18 cellular contexts compared by ENCODE assay signal in the genomic region with DNA sequence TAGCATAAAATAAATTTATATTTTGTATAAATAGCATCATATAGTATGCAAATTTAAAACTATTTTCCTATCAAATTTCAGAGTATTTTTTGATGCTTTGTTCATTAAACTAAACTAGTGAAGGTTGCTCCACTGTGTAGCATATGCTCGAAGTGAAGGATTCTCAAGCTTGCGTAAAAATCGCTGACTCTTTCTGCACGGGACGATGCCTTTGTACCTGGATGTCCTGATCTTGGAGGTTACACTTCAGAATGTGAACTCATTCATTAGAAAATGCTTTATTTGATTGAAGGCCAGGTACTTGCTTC.
DNase-seq lines count a peak whose midpoint lies in the region; ATAC-seq and TF ChIP-seq lines count a peak whose summit lies in the region.
"Had no signal": no experiment of that assay in that cellular context is flagged by ENCODE, and none has a peak within 500 bp of the region (broad histone marks: within the 10 kb centered on the region; RNA-seq: fewer than 3 reads in every experiment).

No MANE protein-coding gene starts in this region.

- H2AK5ac ChIP-seq in neuronal stem cell (ENCODE audit: low read depth, low read length), result no peak overlapping the region

- H3K27me3 ChIP-seq in Caco-2 (replicated peaks; ENCODE audit: control insufficient read depth, insufficient read depth, low read length) (no peaks in the 10 kb centered on the region), body of pancreas (no peaks in the 10 kb centered on the region), right lobe of liver (no peaks in the 10 kb centered on the region), neuronal stem cell (ENCODE audit: control insufficient read depth in 3 of 3, insufficient read depth in 3 of 3, low read depth in 1 of 3, low read length in 3 of 3) (peaks cover 0 to 19% (median 0%) of the 10 kb centered on the region in 3 experiments), tibial artery (no peaks in the 10 kb centered on the region)
- H3K27me3 ChIP-seq: BLaER1 treated with 17β-estradiol and CSF1 and Interleukin-3, amounts not matched to agents 10 nM and 100 nM had no signal

- H3K4me1 ChIP-seq in Caco-2 (peaks cover 37% of the 10 kb centered on the region), body of pancreas (peaks cover 63% of the 10 kb centered on the region), right lobe of liver (peaks cover 0 to 52% (median 27%) of the 10 kb centered on the region in 4 donors), neuronal stem cell (ENCODE audit: control insufficient read depth in 2 of 2, insufficient read depth in 1 of 2, low read depth in 1 of 2, low read length in 2 of 2) (peaks cover 0 to 3% of the 10 kb centered on the region in 2 donors), tibial artery (no peaks in the 10 kb centered on the region)
- H3K4me1 ChIP-seq: BLaER1 treated with 17β-estradiol and CSF1 and Interleukin-3, amounts not matched to agents 10 nM and 100 nM had no signal

- no peak overlapping the region for H3K14ac ChIP-seq in neuronal stem cell (ENCODE audit: low read length)

- no peaks in the 10 kb centered on the region for H3K9me3 ChIP-seq in Caco-2
- no peaks in the 10 kb centered on the region for H3K9me3 ChIP-seq in body of pancreas
- H3K9me3 ChIP-seq in right lobe of liver, result no peaks in the 10 kb centered on the region
- no peaks in the 10 kb centered on the region for H3K9me3 ChIP-seq in neuronal stem cell (replicated peaks in 1 of 2; ENCODE audit: control insufficient read depth in 2 of 2, insufficient read depth in 1 of 2, low read depth in 1 of 2, low read length in 2 of 2)
- no peaks in the 10 kb centered on the region for H3K9me3 ChIP-seq in tibial artery
- H3K9me3 ChIP-seq: BLaER1 treated with 17β-estradiol and CSF1 and Interleukin-3, amounts not matched to agents 10 nM and 100 nM had no signal

- H3K27ac ChIP-seq in body of pancreas (peak overlapping the region; percentile 68 to 95 (median 88)), right lobe of liver (peak overlapping the region; percentile 29 to 93 (median 56)), neuronal stem cell (replicated peaks; ENCODE audit: low read length) (no peak overlapping the region), tibial artery (no peak overlapping the region)
- H3K27ac ChIP-seq: BLaER1 treated with 17β-estradiol and CSF1 and Interleukin-3, amounts not matched to agents 10 nM and 100 nM had no signal

- H3K9me3 Mint-ChIP-seq in Caco-2 (ENCODE audit: unreplicated experiment) (peaks cover 11% of the 10 kb centered on the region), type B pancreatic cell (no peaks in the 10 kb centered on the region)
- H3K9me3 Mint-ChIP-seq: CD8-positive, alpha-beta T cell; IgD-negative memory B cell had no signal

- H2BK12ac ChIP-seq in neuronal stem cell (ENCODE audit: low read length), result no peak overlapping the region

- H3K27ac Mint-ChIP-seq in Caco-2 (ENCODE audit: unreplicated experiment) (peak overlapping the region; percentile 71), type B pancreatic cell (peak overlapping the region; percentile 16)
- H3K27ac Mint-ChIP-seq: B cell; CD8-positive, alpha-beta T cell; HFFc6; IgD-negative memory B cell had no signal

- H3K18ac ChIP-seq in neuronal stem cell (ENCODE audit: low read length), result no peak overlapping the region

- H3K4me1 Mint-ChIP-seq in Caco-2 (ENCODE audit: low read depth, unreplicated experiment) (peaks cover 21% of the 10 kb centered on the region), type B pancreatic cell (ENCODE audit: unreplicated experiment) (peaks cover 22% of the 10 kb centered on the region)
- H3K4me1 Mint-ChIP-seq: B cell, IgD-negative memory B cell had no signal

- peak in 1 of 2 experiments; percentile 39 for DNase-seq in Caco-2
- DNase-seq in body of pancreas, result peak; percentile 23 to 66 (median 44)
- peak in 1 of 3 donors; percentile 50 for DNase-seq in right lobe of liver
- no peak for DNase-seq in type B pancreatic cell (ENCODE audit: extremely low spot score, unreplicated experiment)
- DNase-seq in lower leg skin (ENCODE audit: low spot score in 2 of 2), result no peak
- no peak for DNase-seq in neuronal stem cell (ENCODE audit: low spot score)
- no peak for DNase-seq in tibial artery
- DNase-seq: 8988T; CD8-positive, alpha-beta T cell; DMS79 treated with DMSO at 0.1 percent for 48 hours; GF-D8; GOT3; H7; HFFc6 had no signal

- POLR2A ChIA-PET in Caco-2 (lab: Charles Lee), result no interaction called here

- CTCF ChIA-PET in Caco-2 (lab: Charles Lee), result no interaction called here

- no peak overlapping the region for H2AFZ ChIP-seq in neuronal stem cell (ENCODE audit: low read length)

- no peak for ATAC-seq in body of pancreas
- peak in 1 of 4 donors; percentile 30 for ATAC-seq in right lobe of liver
- ATAC-seq: CD8-positive, alpha-beta T cell; HCT116 had no signal

- H3K9ac ChIP-seq in neuronal stem cell (ENCODE audit: low read depth, low read length, poor library complexity), result no peak overlapping the region
- H3K9ac ChIP-seq: BLaER1 treated with 17β-estradiol and CSF1 and Interleukin-3, amounts not matched to agents 10 nM and 100 nM had no signal

- no peak overlapping the region for H3K4me2 ChIP-seq in neuronal stem cell (ENCODE audit: insufficient read depth, low read length, poor library complexity, severe bottlenecking)
- H3K4me2 ChIP-seq: BLaER1 treated with 17β-estradiol and CSF1 and Interleukin-3, amounts not matched to agents 10 nM and 100 nM had no signal

- H4K91ac ChIP-seq in neuronal stem cell (ENCODE audit: low read depth, low read length, poor library complexity), result no peak overlapping the region

- no peak overlapping the region for H4K8ac ChIP-seq in neuronal stem cell (ENCODE audit: low read depth, low read length)

- H3K4me3 ChIP-seq in Caco-2 (ENCODE audit: low read depth, low read length) (no peak overlapping the region), body of pancreas (no peak overlapping the region), right lobe of liver (no peak overlapping the region), lower leg skin (ENCODE audit: low read depth, poor library complexity, severe bottlenecking) (no peak overlapping the region), neuronal stem cell (ENCODE audit: low read length in 2 of 2) (no peak overlapping the region), tibial artery (no peak overlapping the region)
- H3K4me3 ChIP-seq: BLaER1 treated with 17β-estradiol and CSF1 and Interleukin-3, amounts not matched to agents 10 nM and 100 nM had no signal

- no TSS peak for BruUV-seq in Caco-2 (replicated peaks; lab: Mats Ljungman, UMichigan)

- no peaks in the 10 kb centered on the region for H3K36me3 Mint-ChIP-seq in Caco-2 (ENCODE audit: insufficient read depth, unreplicated experiment)
- no peaks in the 10 kb centered on the region for H3K36me3 Mint-ChIP-seq in type B pancreatic cell
- H3K36me3 Mint-ChIP-seq: CD8-positive, alpha-beta T cell; IgD-negative memory B cell had no signal

- H3K36me3 ChIP-seq in Caco-2 (ENCODE audit: control insufficient read depth, insufficient read depth, low read length) (no peaks in the 10 kb centered on the region), body of pancreas (replicated peaks in 1 of 2; ENCODE audit: insufficient read depth in 1 of 2, low read depth in 2 of 2) (no peaks in the 10 kb centered on the region), right lobe of liver (no peaks in the 10 kb centered on the region), neuronal stem cell (replicated peaks in 1 of 2; ENCODE audit: control insufficient read depth in 2 of 2, insufficient read depth in 2 of 2, low read length in 2 of 2) (no peaks in the 10 kb centered on the region), tibial artery (no peaks in the 10 kb centered on the region)
- H3K36me3 ChIP-seq: BLaER1 treated with 17β-estradiol and CSF1 and Interleukin-3, amounts not matched to agents 10 nM and 100 nM had no signal

- no peak for TF ChIP-seq POLR2A in body of pancreas (IDR thresholded peaks at IDR 0.05)
- no peak for TF ChIP-seq POLR2A in right lobe of liver (IDR thresholded peaks at IDR 0.05)
- TF ChIP-seq POLR2A in lower leg skin (IDR thresholded peaks at IDR 0.05), result no peak

- H3K23ac ChIP-seq in neuronal stem cell (ENCODE audit: low read depth, low read length, poor library complexity), result no peak overlapping the region

- no peak overlapping the region for H2BK120ac ChIP-seq in neuronal stem cell (ENCODE audit: low read depth, low read length)

- no peaks in the 10 kb centered on the region for H3K79me1 ChIP-seq in neuronal stem cell (ENCODE audit: low read depth, low read length)

- TF ChIP-seq CTCF in Caco-2 (IDR thresholded peaks at IDR 0.05; ENCODE audit: insufficient read depth in 1 of 2, low read depth in 1 of 2, low read length in 1 of 2, severe bottlenecking in 1 of 2, unreplicated experiment in 1 of 2), result no peak
- no peak for TF ChIP-seq CTCF in body of pancreas (IDR thresholded peaks at IDR 0.05)
- no peak for TF ChIP-seq CTCF in right lobe of liver (IDR thresholded peaks at IDR 0.05)
- no peak for TF ChIP-seq CTCF in type B pancreatic cell (conservative IDR thresholded peaks at IDR 0.05)
- TF ChIP-seq CTCF in lower leg skin (IDR thresholded peaks at IDR 0.05), result no peak
- TF ChIP-seq CTCF in tibial artery (IDR thresholded peaks at IDR 0.05), result no peak

- no peaks in the 10 kb centered on the region for H3K27me3 Mint-ChIP-seq in Caco-2 (ENCODE audit: insufficient read depth, unreplicated experiment)
- peaks cover 15% of the 10 kb centered on the region for H3K27me3 Mint-ChIP-seq in type B pancreatic cell
- H3K27me3 Mint-ChIP-seq: IgD-negative memory B cell had no signal

- no peak overlapping the region for H3K4ac ChIP-seq in neuronal stem cell (ENCODE audit: low read length)

- H2BK5ac ChIP-seq in neuronal stem cell (ENCODE audit: low read length), result no peak overlapping the region

- intact Hi-C loops in Caco-2 (cut with micrococcal nuclease; ENCODE audit: unreplicated experiment), result no loop called here
- intact Hi-C loops in body of pancreas (cut with DNase I), result no loop called here
- intact Hi-C loops in right lobe of liver (cut with DNase I), result loop anchor here in 1 of 2 donors (10.0 kb wide), 1 partner anchor 670 kb away; no protein-coding TSS in a partner anchor
- intact Hi-C loops in lower leg skin (cut with DNase I; ENCODE audit: low total_unique reads), result no loop called here
- intact Hi-C loops in tibial artery (cut with DNase I; ENCODE audit: low total_unique reads), result no loop called here

- no peak overlapping the region for H2BK15ac ChIP-seq in neuronal stem cell (ENCODE audit: low read length)

- WGBS in body of pancreas, 2 donors, result 14 to 15% methylated on average over 5 of the region's 5 CpGs
- 31% methylated on average over 5 of the region's 5 CpGs for WGBS in right lobe of liver (ENCODE audit: insufficient coverage, low coverage, low lambda C conversion rate, missing lambda C conversion rate)
- 88 to 95% methylated on average over 5 of the region's 5 CpGs for WGBS in lower leg skin, 2 donors
- no CpG with 5 or more reads among the region's 5 CpGs for whole genome bisulfite sequencing in neuronal stem cell (ENCODE audit: extremely low coverage in 2 of 2, insufficient read length in 2 of 2, insufficient replicate concordance in 1 of 2), 2 donors

- H3K4me3 Mint-ChIP-seq in Caco-2 (ENCODE audit: unreplicated experiment) (no peak overlapping the region), type B pancreatic cell (no peak overlapping the region)
- H3K4me3 Mint-ChIP-seq: B cell; CD8-positive, alpha-beta T cell; HFFc6; IgD-negative memory B cell had no signal

Comparison
In these comparisons a context has a peak if more than half of its experiments do, and no peak if none do; other contexts are left out.
1. DNase-seq: peak in body of pancreas (4 of 4); none in type B pancreatic cell (single experiment), lower leg skin (0 of 2), neuronal stem cell (single experiment) and tibial artery (0 of 2).
2. H3K27ac ChIP-seq: peak in body of pancreas (4 of 4) and right lobe of liver (3 of 3); none in neuronal stem cell (single experiment) and tibial artery (0 of 2).